11 cellular contexts compared by ENCODE assay signal in the genomic region with DNA sequence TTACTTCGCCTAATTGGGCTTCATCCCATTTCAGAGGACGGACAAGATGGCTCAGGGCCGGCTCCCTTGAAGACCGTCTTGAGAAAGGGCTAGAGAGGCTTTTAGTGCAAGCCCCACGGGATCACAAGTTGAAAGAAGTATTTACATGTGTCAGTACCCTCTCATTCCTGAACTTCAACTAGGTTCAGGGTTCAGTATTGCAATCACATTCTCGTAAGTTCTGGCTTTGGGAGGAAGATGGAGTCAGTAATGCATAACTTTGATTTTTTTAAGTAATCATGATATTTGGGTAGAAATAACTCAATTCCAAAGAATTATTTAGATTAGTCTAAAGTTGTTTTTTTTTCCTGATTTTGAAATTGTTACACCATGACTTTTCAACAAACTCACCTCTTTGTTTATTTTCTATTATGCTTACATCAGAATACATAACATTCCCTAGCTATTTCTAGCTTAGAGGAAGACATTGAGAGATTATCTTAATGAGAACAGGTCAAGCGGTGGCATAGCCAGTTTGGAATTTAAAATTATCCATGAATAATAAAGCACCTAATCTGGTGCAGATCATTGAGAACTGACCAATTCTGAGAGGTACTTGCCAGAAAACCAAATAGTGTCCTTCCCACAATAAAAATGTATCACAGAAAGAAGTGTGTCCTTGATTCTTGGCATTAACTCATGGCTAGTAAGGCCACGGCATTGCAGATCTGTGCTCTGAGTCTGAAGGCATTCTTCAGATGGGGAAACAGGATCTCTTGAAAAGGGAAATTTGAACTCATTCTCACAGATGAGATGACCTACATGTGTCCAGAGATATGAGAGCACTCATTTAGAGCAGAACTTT.
DNase-seq lines count a peak whose midpoint lies in the region; ATAC-seq and TF ChIP-seq lines count a peak whose summit lies in the region.
"Had no signal": no experiment of that assay in that cellular context is flagged by ENCODE, and none has a peak within 500 bp of the region (broad histone marks: within the 10 kb centered on the region; RNA-seq: fewer than 3 reads in every experiment).

No MANE protein-coding gene starts in this region.

- H3K4me1 Mint-ChIP-seq in WTC11, result no peaks in the 10 kb centered on the region; the same call in 1 of the 2 replicates

- ATAC-seq in left ventricle myocardium superior (peak; percentile 13), WTC11 (no peak)

- H3K9me3 ChIP-seq in skeletal muscle satellite cell (replicated peaks; ENCODE audit: low read length), result no peaks in the 10 kb centered on the region

- CTCF ChIA-PET in RWPE1 (lab: Yijun Ruan, JAX), result no interaction called here
- CTCF ChIA-PET in WTC11 (lab: Charles Lee), result no interaction called here

- H3K27me3 ChIP-seq in skeletal muscle satellite cell (ENCODE audit: control insufficient read depth, insufficient read depth, low read length), result no peaks in the 10 kb centered on the region

- H3K36me3 Mint-ChIP-seq in WTC11, result no peaks in the 10 kb centered on the region

- TF ChIP-seq CTCF in RWPE1 (conservative IDR thresholded peaks at IDR 0.05; ENCODE audit: low read depth) (no peak), WTC11 (IDR thresholded peaks at IDR 0.05) (no peak)

- H3K36me3 ChIP-seq in skeletal muscle satellite cell (ENCODE audit: insufficient read depth, low read length), result no peaks in the 10 kb centered on the region

- H3K27ac ChIP-seq in RWPE1, result no peak overlapping the region

- H3K9ac ChIP-seq in skeletal muscle satellite cell (ENCODE audit: low read depth, low read length), result peak overlapping the region; percentile 69

- intact Hi-C loops in left ventricle myocardium superior (cut with micrococcal nuclease), result no loop called here

- H3K9me3 Mint-ChIP-seq in WTC11, result no peaks in the 10 kb centered on the region

- H3K27me3 Mint-ChIP-seq in WTC11 (ENCODE audit: low read depth), result no peaks in the 10 kb centered on the region

- no peak overlapping the region for H3K27ac Mint-ChIP-seq in WTC11

- H3K4me2 ChIP-seq in skeletal muscle satellite cell (ENCODE audit: low read length), result peak overlapping the region; percentile 54

- DNase-seq in DMS79 (lab: John Stamatoyannopoulos, UW) (peak; percentile 74), astrocyte of the hippocampus (ENCODE audit: low read depth, low spot score) (peak; percentile 58), left ventricle myocardium superior (peak; percentile 35), COLO829 (ENCODE audit: low spot score) (no peak), RWPE1 (ENCODE audit: low spot score) (no peak), WTC11 (ENCODE audit: low spot score) (no peak), HT-29 (ENCODE audit: low spot score) (no peak)
- DNase-seq: central memory CD4-positive, alpha-beta T cell; foreskin melanocyte; Karpas-422 had no signal

- no peak overlapping the region for H3K4me3 ChIP-seq in skeletal muscle satellite cell (ENCODE audit: low read length)

- H3K4me1 ChIP-seq in skeletal muscle satellite cell (ENCODE audit: control insufficient read depth, insufficient read depth, low read length), result peaks cover 75% of the 10 kb centered on the region

- POLR2A ChIA-PET in RWPE1 (lab: Yijun Ruan, JAX; ENCODE audit: low non-redundant PET) (no interaction called here), WTC11 (lab: Charles Lee) (no interaction called here)

- no peak overlapping the region for H3K4me3 Mint-ChIP-seq in WTC11

TF ChIP-seq in WTC11, 78 proteins besides CTCF, POLR2A, EP300 and RAD21:
- TF ChIP-seq MYBL2 (CRISPR knock-in tag; IDR thresholded peaks at IDR 0.05) (no peak), GTF2I (CRISPR knock-in tag; conservative IDR thresholded peaks at IDR 0.05) (no peak), ATF1 (CRISPR knock-in tag; IDR thresholded peaks at IDR 0.05) (no peak), FOXP1 (CRISPR knock-in tag; IDR thresholded peaks at IDR 0.05; ENCODE audit: borderline replicate concordance) (no peak), TCF7 (CRISPR knock-in tag; IDR thresholded peaks at IDR 0.05; ENCODE audit: low read depth) (no peak), MXD4 (CRISPR knock-in tag; IDR thresholded peaks at IDR 0.05; ENCODE audit: borderline replicate concordance) (no peak), ZNF232 (CRISPR knock-in tag; IDR thresholded peaks at IDR 0.05) (no peak), SMAD3 (CRISPR knock-in tag; IDR thresholded peaks at IDR 0.05; ENCODE audit: borderline replicate concordance) (no peak), NFYB (CRISPR knock-in tag; conservative IDR thresholded peaks at IDR 0.05; ENCODE audit: low read depth) (no peak), FOXJ3 (CRISPR knock-in tag; IDR thresholded peaks at IDR 0.05; ENCODE audit: borderline replicate concordance) (no peak), ATF2 (CRISPR knock-in tag; IDR thresholded peaks at IDR 0.05; ENCODE audit: borderline replicate concordance, low read depth) (no peak), NR3C1 (CRISPR knock-in tag; conservative IDR thresholded peaks at IDR 0.05; ENCODE audit: low read depth) (no peak), ZNF512 (CRISPR knock-in tag; IDR thresholded peaks at IDR 0.05; ENCODE audit: borderline replicate concordance) (no peak), ZNF671 (CRISPR knock-in tag; IDR thresholded peaks at IDR 0.05) (no peak), E2F5 (CRISPR knock-in tag; IDR thresholded peaks at IDR 0.05) (no peak), ZNF138 (CRISPR knock-in tag; conservative IDR thresholded peaks at IDR 0.05) (no peak), FOXK1 (CRISPR knock-in tag; IDR thresholded peaks at IDR 0.05) (no peak), CREB1 (CRISPR knock-in tag; IDR thresholded peaks at IDR 0.05) (no peak), EMX1 (CRISPR knock-in tag; IDR thresholded peaks at IDR 0.05) (no peak)
- TF ChIP-seq, protein P1, sequence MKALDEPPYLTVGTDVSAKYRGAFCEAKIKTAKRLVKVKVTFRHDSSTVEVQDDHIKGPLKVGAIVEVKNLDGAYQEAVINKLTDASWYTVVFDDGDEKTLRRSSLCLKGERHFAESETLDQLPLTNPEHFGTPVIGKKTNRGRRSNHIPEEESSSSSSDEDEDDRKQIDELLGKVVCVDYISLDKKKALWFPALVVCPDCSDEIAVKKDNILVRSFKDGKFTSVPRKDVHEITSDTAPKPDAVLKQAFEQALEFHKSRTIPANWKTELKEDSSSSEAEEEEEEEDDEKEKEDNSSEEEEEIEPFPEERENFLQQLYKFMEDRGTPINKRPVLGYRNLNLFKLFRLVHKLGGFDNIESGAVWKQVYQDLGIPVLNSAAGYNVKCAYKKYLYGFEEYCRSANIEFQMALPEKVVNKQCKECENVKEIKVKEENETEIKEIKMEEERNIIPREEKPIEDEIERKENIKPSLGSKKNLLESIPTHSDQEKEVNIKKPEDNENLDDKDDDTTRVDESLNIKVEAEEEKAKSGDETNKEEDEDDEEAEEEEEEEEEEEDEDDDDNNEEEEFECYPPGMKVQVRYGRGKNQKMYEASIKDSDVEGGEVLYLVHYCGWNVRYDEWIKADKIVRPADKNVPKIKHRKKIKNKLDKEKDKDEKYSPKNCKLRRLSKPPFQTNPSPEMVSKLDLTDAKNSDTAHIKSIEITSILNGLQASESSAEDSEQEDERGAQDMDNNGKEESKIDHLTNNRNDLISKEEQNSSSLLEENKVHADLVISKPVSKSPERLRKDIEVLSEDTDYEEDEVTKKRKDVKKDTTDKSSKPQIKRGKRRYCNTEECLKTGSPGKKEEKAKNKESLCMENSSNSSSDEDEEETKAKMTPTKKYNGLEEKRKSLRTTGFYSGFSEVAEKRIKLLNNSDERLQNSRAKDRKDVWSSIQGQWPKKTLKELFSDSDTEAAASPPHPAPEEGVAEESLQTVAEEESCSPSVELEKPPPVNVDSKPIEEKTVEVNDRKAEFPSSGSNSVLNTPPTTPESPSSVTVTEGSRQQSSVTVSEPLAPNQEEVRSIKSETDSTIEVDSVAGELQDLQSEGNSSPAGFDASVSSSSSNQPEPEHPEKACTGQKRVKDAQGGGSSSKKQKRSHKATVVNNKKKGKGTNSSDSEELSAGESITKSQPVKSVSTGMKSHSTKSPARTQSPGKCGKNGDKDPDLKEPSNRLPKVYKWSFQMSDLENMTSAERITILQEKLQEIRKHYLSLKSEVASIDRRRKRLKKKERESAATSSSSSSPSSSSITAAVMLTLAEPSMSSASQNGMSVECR (CRISPR knock-in tag; IDR thresholded peaks at IDR 0.05; ENCODE audit: borderline replicate concordance), result no peak

Comparison
In these comparisons a context has a peak if more than half of its experiments do, and no peak if none do; other contexts are left out.
1. DNase-seq: peak in DMS79 (single experiment), astrocyte of the hippocampus (single experiment) and left ventricle myocardium superior (single experiment); none in COLO829 (single experiment), RWPE1 (single experiment), WTC11 (single experiment) and HT-29 (single experiment).